Comparison of ENCODE assay signal across 8 cellular contexts in genomic region chr7:137934941-137935848, GRCh38.
A peak's percentile ranks its signal among the peaks of the same experiment; 100 is the strongest.
DNase-seq lines count a peak whose midpoint lies in the region; ATAC-seq and TF ChIP-seq lines count a peak whose summit lies in the region.

No MANE protein-coding gene starts in this region.

- 63 to 68% (median 66%) methylated on average over 7 of the region's 7 CpGs for WGBS in adrenal gland, 4 donors

- ATAC-seq in HG03064 (IDR thresholded peaks at IDR 0.05; ENCODE audit: low read depth, unreplicated experiment), result peak; percentile 85

- H3K27ac Mint-ChIP-seq in activated naive CD4-positive, alpha-beta T cell treated with anti-CD3 and anti-CD28 coated beads, Interleukin-2, amount 10 ng/mL, durations not matched to agents 7 days and 5 days, result peak overlapping the region; percentile 93

- peak overlapping the region in 2 of 5 donors; percentile 5 to 33 for H3K9ac ChIP-seq in subcutaneous abdominal adipose tissue (ENCODE audit: low read length in 5 of 5)

- no peak for DNase-seq in activated naive CD4-positive, alpha-beta T cell treated with anti-CD3 and anti-CD28 coated beads, Interleukin-2, amount 10 ng/mL, durations not matched to agents 7 days and 5 days
- DNase-seq in activated naive CD4-positive, alpha-beta T cell treated with anti-CD3 and anti-CD28 coated beads, Interleukin-2, amount 50 U/mL, for 16 hours, result no peak
- DNase-seq in adrenal gland (no peak), BE2C (no peak), foreskin fibroblast (no peak)
- DNase-seq in activated CD8-positive, alpha-beta memory T cell treated with anti-CD3 and anti-CD28 coated beads, Interleukin-2, amount 50 U/mL, for 4 hours, result no peak

- H3K27ac ChIP-seq in adrenal gland, result peak overlapping the region in 4 of 5 donors; percentile 6 to 85 (median 82)
- H3K27ac ChIP-seq in subcutaneous abdominal adipose tissue (ENCODE audit: low read depth, low read length), result no peak overlapping the region

- CTCF ChIA-PET in activated naive CD4-positive, alpha-beta T cell treated with anti-CD3 and anti-CD28 coated beads, Interleukin-2, amount 10 ng/mL, durations not matched to agents 7 days and 5 days (lab: Charles Lee), result interaction anchor here (1.2 to 1.7 kb wide), 4 partner anchors 11 to 67 kb away, joined by 3 to 7 read pairs (median 6); partner anchors contain the start of gene CREB3L2

- peak overlapping the region; percentile 71 for H3K4me3 Mint-ChIP-seq in activated naive CD4-positive, alpha-beta T cell treated with anti-CD3 and anti-CD28 coated beads, Interleukin-2, amount 10 ng/mL, durations not matched to agents 7 days and 5 days

- peaks cover 40% of the 10 kb centered on the region for H3K4me1 Mint-ChIP-seq in activated naive CD4-positive, alpha-beta T cell treated with anti-CD3 and anti-CD28 coated beads, Interleukin-2, amount 10 ng/mL, durations not matched to agents 7 days and 5 days

- H3K4me1 ChIP-seq in adrenal gland (replicated peaks in 1 of 2) (peaks cover 46 to 69% of the 10 kb centered on the region in 2 donors), subcutaneous abdominal adipose tissue (ENCODE audit: control insufficient read depth in 5 of 5, insufficient read depth in 5 of 5, low read length in 5 of 5) (peaks cover 9 to 50% (median 45%) of the 10 kb centered on the region in 5 donors), BE2C (peaks cover 15% of the 10 kb centered on the region)

- H3K27me3 Mint-ChIP-seq in activated naive CD4-positive, alpha-beta T cell treated with anti-CD3 and anti-CD28 coated beads, Interleukin-2, amount 10 ng/mL, durations not matched to agents 7 days and 5 days, result no peaks in the 10 kb centered on the region

- TF ChIP-seq POLR2A in adrenal gland (IDR thresholded peaks at IDR 0.05), result no peak

- H3K27me3 ChIP-seq in adrenal gland, result no peaks in the 10 kb centered on the region
- H3K27me3 ChIP-seq in subcutaneous abdominal adipose tissue (ENCODE audit: control insufficient read depth in 5 of 5, insufficient read depth in 4 of 5, low read length in 5 of 5), result no peaks in the 10 kb centered on the region
- no peaks in the 10 kb centered on the region for H3K27me3 ChIP-seq in BE2C

- H3K4me3 ChIP-seq in adrenal gland (peak overlapping the region in 1 of 4 donors; percentile 16), subcutaneous abdominal adipose tissue (ENCODE audit: low read depth in 1 of 5, low read length in 5 of 5) (peak overlapping the region in 3 of 5 donors; percentile 10 to 46 (median 14)), BE2C (ENCODE audit: low read depth, low read length) (no peak overlapping the region), foreskin fibroblast (ENCODE audit: low read depth in 1 of 2, low read length in 2 of 2) (no peak overlapping the region)

- H3K36me3 Mint-ChIP-seq in activated naive CD4-positive, alpha-beta T cell treated with anti-CD3 and anti-CD28 coated beads, Interleukin-2, amount 10 ng/mL, durations not matched to agents 7 days and 5 days, result peaks cover 25% of the 10 kb centered on the region

- TF ChIP-seq CTCF in adrenal gland (IDR thresholded peaks at IDR 0.05), result no peak
- no peak for TF ChIP-seq CTCF in BE2C (IDR thresholded peaks at IDR 0.05; ENCODE audit: low read depth, low read length)
- no peak for TF ChIP-seq CTCF in foreskin fibroblast (IDR thresholded peaks at IDR 0.05; ENCODE audit: low read depth, low read length)

- H3K9me3 ChIP-seq in adrenal gland (replicated peaks in 1 of 3) (no peaks in the 10 kb centered on the region), subcutaneous abdominal adipose tissue (ENCODE audit: control insufficient read depth in 5 of 5, low read length in 5 of 5) (no peaks in the 10 kb centered on the region), BE2C (no peaks in the 10 kb centered on the region)

- intact Hi-C loops in adrenal gland (cut with DNase I), result no loop called here

- H3K36me3 ChIP-seq in adrenal gland (replicated peaks in 1 of 2) (no peaks in the 10 kb centered on the region), subcutaneous abdominal adipose tissue (ENCODE audit: control insufficient read depth in 5 of 5, insufficient read depth in 5 of 5, low read length in 5 of 5) (no peaks in the 10 kb centered on the region), BE2C (no peaks in the 10 kb centered on the region)

- no peaks in the 10 kb centered on the region for H3K9me3 Mint-ChIP-seq in activated naive CD4-positive, alpha-beta T cell treated with anti-CD3 and anti-CD28 coated beads, Interleukin-2, amount 10 ng/mL, durations not matched to agents 7 days and 5 days

Comparison
In these comparisons a context has a peak if more than half of its experiments do, and no peak if none do; other contexts are left out.
1. H3K4me3 ChIP-seq: peak in subcutaneous abdominal adipose tissue (3 of 5); none in BE2C (single experiment) and foreskin fibroblast (0 of 2).